ENCODE assay signal across 8 cellular contexts in the genomic region with DNA sequence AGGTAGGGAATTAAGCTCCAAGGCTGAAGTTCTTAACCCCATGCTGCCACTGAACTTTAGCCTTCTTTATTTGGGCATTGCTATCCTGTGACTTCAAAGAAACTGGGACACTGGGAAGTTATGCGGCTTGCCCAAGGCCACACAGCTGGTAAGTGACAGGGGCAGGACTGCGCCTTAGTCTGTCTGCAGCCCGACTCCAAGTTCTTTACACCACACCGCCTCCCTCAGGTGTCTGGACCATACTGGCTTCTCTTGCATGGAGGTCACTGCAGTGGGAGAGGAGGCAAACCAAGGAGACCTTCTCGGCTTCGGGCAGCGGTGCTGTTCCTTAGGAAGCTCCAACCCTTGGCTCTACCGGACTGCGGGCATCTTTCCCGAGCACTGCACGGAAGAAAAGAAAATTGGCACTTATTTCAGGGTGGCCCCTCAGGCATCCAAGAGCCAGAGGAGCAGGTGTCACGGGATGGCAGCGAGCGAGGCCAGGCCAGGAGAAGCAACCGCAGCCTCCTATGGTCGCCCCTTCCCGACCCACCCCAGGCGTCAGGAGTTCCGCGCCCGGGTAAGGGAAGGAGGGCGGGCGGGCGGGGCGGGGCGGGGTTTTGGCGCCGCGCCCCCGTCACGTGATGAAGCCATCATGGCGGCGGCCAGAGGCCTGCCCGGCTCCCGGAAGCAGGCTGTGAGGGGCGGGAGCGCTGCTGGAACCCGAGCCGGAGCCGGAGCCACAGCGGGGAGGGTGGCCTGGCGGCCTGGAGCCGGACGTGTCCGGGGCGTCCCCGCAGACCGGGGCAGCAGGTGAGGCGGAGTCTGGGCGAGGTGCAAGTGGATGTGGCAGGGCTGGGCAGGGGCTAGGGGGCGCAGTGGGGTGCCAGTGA. TPM values are rescaled to one million over a fixed set of nuclear protein-coding genes. Genes with fewer than 3 reads are reported as not detected.
DNase-seq lines count a peak whose midpoint lies in the region; ATAC-seq and TF ChIP-seq lines count a peak whose summit lies in the region.

No MANE protein-coding gene starts in this region.

- peaks cover 37% of the 10 kb centered on the region for H3K36me3 Mint-ChIP-seq in dendritic cell treated with granulocyte-macrophage colony-stimulating factor and Interleukin-4, amounts not matched to agents 40 ng/mL and 50 ng/mL, for 4 days (ENCODE audit: low read depth)

- no peaks in the 10 kb centered on the region for H3K9me3 ChIP-seq in right lobe of liver

- H3K4me3 ChIP-seq in right lobe of liver, result peak overlapping the region; percentile 81 to 92 (median 82)

- peak overlapping the region; percentile 94 for H3K27ac Mint-ChIP-seq in dendritic cell treated with granulocyte-macrophage colony-stimulating factor and Interleukin-4, amounts not matched to agents 40 ng/mL and 50 ng/mL, for 4 days

- H3K4me1 ChIP-seq in right lobe of liver, result peaks cover 0 to 16% (median 0%) of the 10 kb centered on the region in 4 donors

- peak overlapping the region; percentile 99 for H3K4me3 Mint-ChIP-seq in dendritic cell treated with granulocyte-macrophage colony-stimulating factor and Interleukin-4, amounts not matched to agents 40 ng/mL and 50 ng/mL, for 4 days

- H3K36me3 ChIP-seq in right lobe of liver, result peaks cover 0 to 8% (median under 1%) of the 10 kb centered on the region in 4 donors

- intact Hi-C loops in dendritic cell treated with granulocyte-macrophage colony-stimulating factor and Interleukin-4, amounts not matched to agents 40 ng/mL and 50 ng/mL, for 4 days (cut with micrococcal nuclease), result loop anchor here (1.0 to 5.0 kb wide), 3 partner anchors 16 to 46 kb away; a partner anchor contains a TSS
- intact Hi-C loops in right lobe of liver (cut with DNase I), result no loop called here

- H3K4me1 Mint-ChIP-seq in dendritic cell treated with granulocyte-macrophage colony-stimulating factor and Interleukin-4, amounts not matched to agents 40 ng/mL and 50 ng/mL, for 4 days (ENCODE audit: low read depth), result peaks cover 59% of the 10 kb centered on the region

- no peaks in the 10 kb centered on the region for H3K27me3 Mint-ChIP-seq in dendritic cell treated with granulocyte-macrophage colony-stimulating factor and Interleukin-4, amounts not matched to agents 40 ng/mL and 50 ng/mL, for 4 days

- peak; percentile 42 for TF ChIP-seq POLR2A in right lobe of liver (IDR thresholded peaks at IDR 0.05)

- ATAC-seq in GM18868 (IDR thresholded peaks at IDR 0.05; ENCODE audit: unreplicated experiment) (peak; percentile 74), HG03108 (IDR thresholded peaks at IDR 0.05; ENCODE audit: unreplicated experiment) (peak; percentile 74), right lobe of liver (peak; percentile 91 to 92 (median 91))

- peak in 3 of 4 donors; percentile 19 to 29 (median 20) for TF ChIP-seq CTCF in right lobe of liver (IDR thresholded peaks at IDR 0.05)

- peak overlapping the region; percentile 41 to 69 (median 43) for H3K27ac ChIP-seq in right lobe of liver

- H3K9me3 Mint-ChIP-seq in dendritic cell treated with granulocyte-macrophage colony-stimulating factor and Interleukin-4, amounts not matched to agents 40 ng/mL and 50 ng/mL, for 4 days, result no peaks in the 10 kb centered on the region

- peak; percentile 96 for DNase-seq in AG20443 (ENCODE audit: low spot score)
- peak; percentile 67 for DNase-seq in NCI-H460 (ENCODE audit: extremely low read depth, low read depth)
- peak; percentile 77 for DNase-seq in activated CD4-positive, alpha-beta T cell treated with anti-CD3 and anti-CD28 coated beads for 48 hours
- DNase-seq in right lobe of liver, result peak; percentile 79 to 84 (median 83)
- peak; percentile 59 to 66 for DNase-seq in stimulated activated CD4-positive, alpha-beta T cell treated with anti-CD3 and anti-CD28 coated beads, Interleukin-4, amount 100 ng/mL, for 4 hours

- 2% methylated on average over 18 of the region's 51 CpGs for WGBS in right lobe of liver (ENCODE audit: insufficient coverage, low coverage, low lambda C conversion rate, missing lambda C conversion rate)

- no peaks in the 10 kb centered on the region for H3K27me3 ChIP-seq in right lobe of liver

RNA-seq across cellular contexts. Expression of a gene that starts 16.4 kb away (rescaled TPM):
- 12.3 and 15.7 TPM in 2 replicates for total RNA-seq in NCI-H460 (2014; rRNA removed; shearing (Covaris generic))
- 64.6 and 85.2 TPM in 2 replicates for polyA plus RNA-seq in NCI-H460 (2014; cell fraction: nucleus; rRNA removed)
- total RNA-seq in right lobe of liver, result 10 to 100 TPM in 2 of 6 experiments, 1 to 10 TPM in 3, under 1 TPM in 1; 0.04 to 15.0 (median 4.5) TPM

RNA-seq across cellular contexts. Expression of a gene that starts 19.7 kb away (rescaled TPM):
- 8.5 and 12.0 TPM in 2 replicates for total RNA-seq in NCI-H460 (2014; rRNA removed; shearing (Covaris generic))
- 12.2 and 17.9 TPM in 2 replicates for polyA plus RNA-seq in NCI-H460 (2014; cell fraction: nucleus; rRNA removed)
- total RNA-seq in right lobe of liver, result 1 to 10 TPM; 1.9 to 2.4 (median 2.1) TPM

RNA-seq across cellular contexts. Expression of a gene that starts 43.6 kb away (rescaled TPM):
- total RNA-seq in NCI-H460 (2014; rRNA removed; shearing (Covaris generic)), result 346 and 357 TPM in 2 replicates
- polyA plus RNA-seq in NCI-H460 (2014; cell fraction: nucleus; rRNA removed), result 442 and 507 TPM in 2 replicates
- 100 to 1,000 TPM; 122 to 170 (median 146) TPM for total RNA-seq in right lobe of liver

RNA-seq across cellular contexts. Expression of a gene that starts 44.7 kb away (rescaled TPM):
- total RNA-seq in NCI-H460 (2014; rRNA removed; shearing (Covaris generic)), result not detected in 2 replicates
- polyA plus RNA-seq in NCI-H460 (2014; cell fraction: nucleus; rRNA removed), result 0.54 TPM in 1 of 2 replicates, not detected in the other
- total RNA-seq in right lobe of liver, result 1 to 10 TPM; 2.9 to 8.0 (median 3.9) TPM

RNA-seq across cellular contexts. Expression of a gene that starts 47.8 kb away (rescaled TPM):
- total RNA-seq in NCI-H460 (2014; rRNA removed; shearing (Covaris generic)), result 112 and 124 TPM in 2 replicates
- polyA plus RNA-seq in NCI-H460 (2014; cell fraction: nucleus; rRNA removed), result 60.8 and 68.9 TPM in 2 replicates
- 10 to 100 TPM; 17.6 to 27.1 (median 20.8) TPM for total RNA-seq in right lobe of liver

Comparison
In these comparisons a context has a peak if more than half of its experiments do, and no peak if none do; other contexts are left out.
1. Peak in every context shown above with its lines: DNase-seq, ATAC-seq, H3K4me3 ChIP-seq and H3K27ac ChIP-seq.